ENCODE assay signal across 8 cellular contexts in genomic region chr16:17578921-17579876, GRCh38.
DNase-seq lines count a peak whose midpoint lies in the region; ATAC-seq and TF ChIP-seq lines count a peak whose summit lies in the region.

No MANE protein-coding gene starts in this region.

- peaks cover 0 to 7% of the 10 kb centered on the region in 2 donors for H3K4me1 ChIP-seq in left lung

- H3K4me1 Mint-ChIP-seq in chondrocyte (ENCODE audit: low read depth), result peaks cover 4% of the 10 kb centered on the region

- no peaks in the 10 kb centered on the region for H3K36me3 Mint-ChIP-seq in chondrocyte (ENCODE audit: low read depth)

- H3K27ac ChIP-seq in left lung, result no peak overlapping the region

- no peaks in the 10 kb centered on the region for H3K9me3 ChIP-seq in left lung

- H3K4me3 ChIP-seq in left lung, result no peak overlapping the region

- intact Hi-C loops in left lung (cut with DNase I), result loop anchor here in 1 of 2 donors (10.0 kb wide), 1 partner anchor 714 kb away; no protein-coding TSS in a partner anchor

- TF ChIP-seq CTCF in chondrocyte (IDR thresholded peaks at IDR 0.05), result peak; percentile 87
- peak; percentile 84 to 89 for TF ChIP-seq CTCF in left lung (IDR thresholded peaks at IDR 0.05)

- ATAC-seq in left lung (peak; percentile 94), HG03045 (IDR thresholded peaks at IDR 0.05; ENCODE audit: unreplicated experiment) (no peak)

- peaks cover 6% of the 10 kb centered on the region for H3K9me3 Mint-ChIP-seq in chondrocyte (ENCODE audit: low read depth)

- no peak overlapping the region for H3K4me3 Mint-ChIP-seq in chondrocyte (ENCODE audit: unreplicated experiment)

- DNase-seq in NCI-H524 (lab: John Stamatoyannopoulos, UW) (peak; percentile 69 to 76), NCI-H524 treated with DMSO at 0.1 percent for 48 hours (lab: John Stamatoyannopoulos, UW) (no peak), NCI-H2029 (lab: John Stamatoyannopoulos, UW) (peak; percentile 36), chondrocyte (ENCODE audit: low spot score) (no peak), left lung (no peak)
- DNase-seq in activated CD4-positive, CD25-positive, alpha-beta regulatory T cell treated with anti-CD3 and anti-CD28 coated beads, Interleukin-2, amount 50 U/mL, for 16 hours (ENCODE audit: low read depth, low spot score), result peak; percentile 31
- peak in 2 of 3 donors; percentile 8 to 38 for DNase-seq in stimulated activated CD4-positive, alpha-beta T cell treated with anti-CD3 and anti-CD28 coated beads, TNF-alpha, amount 100 ng/mL, for 1 hour (ENCODE audit: low read depth in 3 of 3, low spot score in 1 of 3)

- H3K27ac Mint-ChIP-seq in chondrocyte (ENCODE audit: unreplicated experiment), result no peak overlapping the region

- H3K36me3 ChIP-seq in left lung, result no peaks in the 10 kb centered on the region

- no peaks in the 10 kb centered on the region for H3K27me3 ChIP-seq in left lung

- no peaks in the 10 kb centered on the region for H3K27me3 Mint-ChIP-seq in chondrocyte (ENCODE audit: low read depth)

Comparison
In these comparisons a context has a peak if more than half of its experiments do, and no peak if none do; other contexts are left out.
1. DNase-seq: peak in NCI-H524 (2 of 2), NCI-H2029 (single experiment), activated CD4-positive, CD25-positive, alpha-beta regulatory T cell treated with anti-CD3 and anti-CD28 coated beads, Interleukin-2, amount 50 U/mL, for 16 hours (single experiment) and stimulated activated CD4-positive, alpha-beta T cell treated with anti-CD3 and anti-CD28 coated beads, TNF-alpha, amount 100 ng/mL, for 1 hour (2 of 3); none in NCI-H524 treated with DMSO at 0.1 percent for 48 hours (single experiment), chondrocyte (single experiment) and left lung (0 of 2).